In genomic region chrX:16137416-16138107, GRCh38 we compare ENCODE assay signal across 1 cellular context.
A peak's percentile ranks its signal among the peaks of the same experiment; 100 is the strongest.
TF ChIP-seq lines count a peak whose summit lies in the region.

No MANE protein-coding gene starts in this region.

TF ChIP-seq in GM12878, 131 proteins besides CTCF, POLR2A, EP300 and RAD21 (continued from another document and continues in another):
- TF ChIP-seq ZBTB33 (IDR thresholded peaks at IDR 0.05) (no peak), MTA2 (IDR thresholded peaks at IDR 0.05; ENCODE audit: low read depth) (peak; percentile 78), PRDM15 (CRISPR knock-in tag; IDR thresholded peaks at IDR 0.05) (no peak), ZNF217 (IDR thresholded peaks at IDR 0.05) (no peak), EED (IDR thresholded peaks at IDR 0.05; ENCODE audit: low read depth) (peak; percentile 52; the same call in 1 of the 2 replicates), PAX8 (IDR thresholded peaks at IDR 0.05) (no peak), POLR2AphosphoS5 (IDR thresholded peaks at IDR 0.05; ENCODE audit: low read length) (no peak), NBN (IDR thresholded peaks at IDR 0.05) (no peak), TAF1 (IDR thresholded peaks at IDR 0.05; ENCODE audit: borderline replicate concordance, low read depth, low read length) (no peak), RAD51 (IDR thresholded peaks at IDR 0.05) (no peak), MLLT1 (IDR thresholded peaks at IDR 0.05) (no peak), HDGF (IDR thresholded peaks at IDR 0.05) (no peak), SREBF1 (IDR thresholded peaks at IDR 0.05; ENCODE audit: low read length) (no peak), ZSCAN29 (IDR thresholded peaks at IDR 0.05) (no peak), ZBTB40 (IDR thresholded peaks at IDR 0.05; ENCODE audit: borderline replicate concordance) (no peak), MEF2B (IDR thresholded peaks at IDR 0.05; ENCODE audit: partially characterized antibody, poor library complexity, severe bottlenecking) (peak; percentile 82), SKIL (IDR thresholded peaks at IDR 0.05; ENCODE audit: low read depth, poor library complexity, severe bottlenecking) (peak; percentile 17), SPI1 (IDR thresholded peaks at IDR 0.05; ENCODE audit: borderline replicate concordance, insufficient read depth, low read depth, low read length) (peak; percentile 97), RUNX3 (IDR thresholded peaks at IDR 0.05; ENCODE audit: low read length) (peak; percentile 88), ZNF622 (IDR thresholded peaks at IDR 0.05) (no peak), FOXK2 (IDR thresholded peaks at IDR 0.05) (no peak), NRF1 (conservative IDR thresholded peaks at IDR 0.05; ENCODE audit: low read depth, low read length) (no peak), ZBTB4 (CRISPR knock-in tag; IDR thresholded peaks at IDR 0.05) (no peak), PAX5 (IDR thresholded peaks at IDR 0.05; ENCODE audit: borderline replicate concordance, low read depth, low read length) (peak; percentile 56; the same call in 1 of the 2 replicates), NR2C1 (IDR thresholded peaks at IDR 0.05) (no peak), USF2 (IDR thresholded peaks at IDR 0.05; ENCODE audit: borderline replicate concordance, low read depth, low read length) (no peak), SMC3 (IDR thresholded peaks at IDR 0.05; ENCODE audit: borderline replicate concordance, low read length) (no peak), ESRRA (IDR thresholded peaks at IDR 0.05; ENCODE audit: low read length) (no peak), RELA (IDR thresholded peaks at IDR 0.05; ENCODE audit: borderline replicate concordance, partially characterized antibody) (no peak), E2F4 (IDR thresholded peaks at IDR 0.05; ENCODE audit: low read depth, low read length) (no peak), TCF12 (IDR thresholded peaks at IDR 0.05; ENCODE audit: low read depth, low read length) (no peak), SIX5 (IDR thresholded peaks at IDR 0.05; ENCODE audit: low read depth, low read length, severe bottlenecking) (no peak), WRNIP1 (IDR thresholded peaks at IDR 0.05; ENCODE audit: borderline replicate concordance, low read depth, low read length) (no peak), STAT3 (IDR thresholded peaks at IDR 0.05; ENCODE audit: low read depth, low read length) (no peak), CHD4 (IDR thresholded peaks at IDR 0.05) (no peak), BHLHE40 (IDR thresholded peaks at IDR 0.05; ENCODE audit: borderline replicate concordance in 1 of 2, low read depth in 2 of 2, low read length in 1 of 2) (peak; percentile 73 to 88), JUNB (IDR thresholded peaks at IDR 0.05) (peak; percentile 84), ATF7 (IDR thresholded peaks at IDR 0.05; ENCODE audit: low read depth) (no peak), NFXL1 (IDR thresholded peaks at IDR 0.05; ENCODE audit: borderline replicate concordance) (no peak), ZZZ3 (IDR thresholded peaks at IDR 0.05; ENCODE audit: control insufficient read depth, insufficient read length, low read depth) (no peak), SP1 (IDR thresholded peaks at IDR 0.05; ENCODE audit: low read depth, low read length) (no peak), MEF2A (IDR thresholded peaks at IDR 0.05; ENCODE audit: insufficient read depth, low read depth, low read length) (0 out of 2 replicates have a peak, but pooled peaks have one; percentile 17), NKRF (conservative IDR thresholded peaks at IDR 0.05) (no peak), NFIC (IDR thresholded peaks at IDR 0.05; ENCODE audit: low read depth, low read length) (peak; percentile 90)
